ENCODE assay signal across 8 cellular contexts in the genomic region with DNA sequence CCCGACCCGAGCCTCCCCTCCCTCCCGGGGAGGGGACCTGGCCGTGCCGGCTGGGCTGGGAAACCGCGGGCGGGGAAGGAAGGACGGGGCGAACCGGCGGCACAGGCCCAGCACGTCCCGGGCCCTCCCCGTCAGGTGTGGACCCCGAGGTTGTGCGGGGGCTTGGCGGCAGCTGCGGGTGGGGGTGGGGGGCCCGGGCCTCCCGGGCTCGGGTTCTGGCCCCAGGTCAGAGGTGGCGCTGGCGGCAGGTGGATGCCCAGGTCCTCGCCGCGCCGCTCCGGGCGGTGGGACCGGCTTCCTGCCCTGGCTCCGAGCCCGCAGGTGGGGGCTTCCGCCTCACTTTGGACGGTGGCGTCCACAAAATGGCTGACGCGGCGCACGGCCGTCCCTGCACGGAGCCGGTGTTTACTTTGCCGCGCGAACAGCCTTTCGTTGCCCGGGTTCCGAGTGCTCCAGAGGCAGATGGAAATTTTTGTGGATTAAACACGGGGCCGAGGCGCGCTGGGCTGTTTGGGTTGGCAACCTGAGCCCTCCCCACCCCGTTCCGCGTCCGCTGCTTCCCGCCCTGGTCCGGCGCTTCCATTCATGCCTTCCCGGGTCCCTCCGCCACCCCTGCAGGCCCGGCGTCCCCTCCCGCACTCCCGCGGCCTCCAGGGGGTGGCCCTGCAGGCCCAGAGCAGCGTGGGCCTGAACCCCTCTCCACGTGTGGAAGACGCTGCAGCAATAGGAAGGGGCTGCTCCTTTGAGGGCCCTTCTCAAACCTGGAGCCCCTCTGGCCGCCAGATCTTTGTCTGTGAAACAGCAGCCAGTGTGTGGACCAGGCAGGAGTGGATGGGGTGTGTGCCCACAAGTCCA.
DNase-seq lines count a peak whose midpoint lies in the region; ATAC-seq and TF ChIP-seq lines count a peak whose summit lies in the region.

No MANE protein-coding gene starts in this region.

- no peak overlapping the region for H4K8ac ChIP-seq in trophoblast cell (ENCODE audit: low read depth, low read length)

- no peak overlapping the region for H2AFZ ChIP-seq in trophoblast cell (ENCODE audit: insufficient read depth, low read length, poor library complexity)

- H2BK5ac ChIP-seq in trophoblast cell (ENCODE audit: low read depth, low read length, poor library complexity), result no peak overlapping the region

- TF ChIP-seq EP300 in gastroesophageal sphincter (IDR thresholded peaks at IDR 0.05), result no peak

- no peak overlapping the region for H3K4ac ChIP-seq in trophoblast cell (ENCODE audit: low read depth, low read length)

- H3K4me1 ChIP-seq in BLaER1 (peaks cover 96% of the 10 kb centered on the region), gastroesophageal sphincter (peaks cover 0 to 30% (median 13%) of the 10 kb centered on the region in 3 donors), trophoblast cell (ENCODE audit: control insufficient read depth in 1 of 2, insufficient read depth in 2 of 2, low read length in 2 of 2) (peaks cover 8% of the 10 kb centered on the region in 2 experiments)

- peak overlapping the region; percentile 44 for H3K27ac ChIP-seq in BLaER1
- peak overlapping the region in 3 of 4 donors; percentile 64 to 83 (median 75) for H3K27ac ChIP-seq in gastroesophageal sphincter
- H3K27ac ChIP-seq in trophoblast cell (ENCODE audit: low read depth, low read length), result no peak overlapping the region

- no peaks in the 10 kb centered on the region for H3K4me1 Mint-ChIP-seq in activated CD8-positive, alpha-beta memory T cell treated with anti-CD3 and anti-CD28 coated beads, Interleukin-2, amount 10 ng/mL, durations not matched to agents 7 days and 5 days

- no peak overlapping the region for H3K18ac ChIP-seq in trophoblast cell (ENCODE audit: low read length)

- no peak overlapping the region for H4K12ac ChIP-seq in trophoblast cell (ENCODE audit: low read depth, low read length)

- H3K79me2 ChIP-seq in trophoblast cell (ENCODE audit: control insufficient read depth, insufficient read depth, low read length, poor library complexity), result no peaks in the 10 kb centered on the region

- H3K36me3 ChIP-seq in BLaER1 (no peaks in the 10 kb centered on the region), gastroesophageal sphincter (no peaks in the 10 kb centered on the region), trophoblast cell (ENCODE audit: control insufficient read depth in 1 of 2, insufficient read depth in 2 of 2, low read length in 2 of 2) (no peaks in the 10 kb centered on the region)

- H3K36me3 Mint-ChIP-seq in activated CD8-positive, alpha-beta memory T cell treated with anti-CD3 and anti-CD28 coated beads, Interleukin-2, amount 10 ng/mL, durations not matched to agents 7 days and 5 days, result no peaks in the 10 kb centered on the region

- TF ChIP-seq POLR2A in gastroesophageal sphincter (IDR thresholded peaks at IDR 0.05), result no peak

- no peaks in the 10 kb centered on the region for H3K9me3 Mint-ChIP-seq in activated CD8-positive, alpha-beta memory T cell treated with anti-CD3 and anti-CD28 coated beads, Interleukin-2, amount 10 ng/mL, durations not matched to agents 7 days and 5 days (ENCODE audit: low read depth)

- H2AK5ac ChIP-seq in trophoblast cell (ENCODE audit: low read length), result no peak overlapping the region

- no peak overlapping the region for H2BK12ac ChIP-seq in trophoblast cell (ENCODE audit: low read length)

- 5% methylated on average over 4 of the region's 71 CpGs; no CpG with 5 or more reads in 1 of the 2 donors for WGBS in gastroesophageal sphincter (ENCODE audit: low coverage in 1 of 2), 2 donors
- WGBS in trophoblast cell (ENCODE audit: extremely low coverage, insufficient coverage, insufficient read length), result no CpG with 5 or more reads among the region's 71 CpGs

- peak overlapping the region; percentile 61; the same call in 1 of the 2 replicates for H3K9ac ChIP-seq in BLaER1
- H3K9ac ChIP-seq in trophoblast cell (ENCODE audit: low read length), result no peak overlapping the region

- no peak overlapping the region for H3K23ac ChIP-seq in trophoblast cell (ENCODE audit: low read length)

- no peak overlapping the region for H3K27ac Mint-ChIP-seq in activated CD8-positive, alpha-beta memory T cell treated with anti-CD3 and anti-CD28 coated beads, Interleukin-2, amount 10 ng/mL, durations not matched to agents 7 days and 5 days

- CTCF ChIA-PET in activated CD8-positive, alpha-beta memory T cell treated with anti-CD3 and anti-CD28 coated beads, Interleukin-2, amount 10 ng/mL, durations not matched to agents 7 days and 5 days (lab: Charles Lee), result interaction anchor here (1.5 kb wide), 1 partner anchor 101 kb away, joined by 4 read pairs; no protein-coding TSS in a partner anchor

- peak in 1 of 4 experiments; percentile 11 for TF ChIP-seq CTCF in gastroesophageal sphincter (IDR thresholded peaks at IDR 0.05)

- H3K27me3 Mint-ChIP-seq in activated CD8-positive, alpha-beta memory T cell treated with anti-CD3 and anti-CD28 coated beads, Interleukin-2, amount 10 ng/mL, durations not matched to agents 7 days and 5 days, result peaks cover 7% of the 10 kb centered on the region

- H4K20me1 ChIP-seq in BLaER1, result no peaks in the 10 kb centered on the region

- H3K14ac ChIP-seq in trophoblast cell (ENCODE audit: low read length), result no peak overlapping the region

- no peaks in the 10 kb centered on the region; the same call in 1 of the 2 replicates for H3K27me3 ChIP-seq in BLaER1
- no peaks in the 10 kb centered on the region for H3K27me3 ChIP-seq in gastroesophageal sphincter
- H3K27me3 ChIP-seq in trophoblast cell (ENCODE audit: insufficient read depth, low read length), result no peaks in the 10 kb centered on the region

- peak overlapping the region; percentile 26 for H3K4me3 Mint-ChIP-seq in activated CD8-positive, alpha-beta memory T cell treated with anti-CD3 and anti-CD28 coated beads, Interleukin-2, amount 10 ng/mL, durations not matched to agents 7 days and 5 days

- no peak overlapping the region for H2BK120ac ChIP-seq in trophoblast cell (ENCODE audit: insufficient read depth, low read length, poor library complexity)

- ATAC-seq in activated CD8-positive, alpha-beta memory T cell treated with anti-CD3 and anti-CD28 coated beads, Interleukin-2, amount 10 ng/mL, durations not matched to agents 7 days and 5 days, result peak; percentile 47
- peak; percentile 59 for ATAC-seq in gastroesophageal sphincter

- H3K79me1 ChIP-seq in trophoblast cell (ENCODE audit: low read length), result no peaks in the 10 kb centered on the region

- 0 out of 2 replicates have a peak, but pooled peaks cover 4% of the 10 kb centered on the region for H3K9me3 ChIP-seq in BLaER1
- H3K9me3 ChIP-seq in gastroesophageal sphincter, result no peaks in the 10 kb centered on the region
- peaks cover 7% of the 10 kb centered on the region for H3K9me3 ChIP-seq in trophoblast cell (ENCODE audit: insufficient read depth, low read depth, low read length)

- H3K4me2 ChIP-seq in BLaER1, result peak overlapping the region; percentile 99
- peak overlapping the region; percentile 20 for H3K4me2 ChIP-seq in trophoblast cell (ENCODE audit: low read length)

- no peak overlapping the region for H4K91ac ChIP-seq in trophoblast cell (ENCODE audit: low read depth, low read length)

- DNase-seq in activated CD8-positive, alpha-beta memory T cell treated with anti-CD3 and anti-CD28 coated beads, Interleukin-2, amount 10 ng/mL, durations not matched to agents 7 days and 5 days, result no peak
- DNase-seq in trophoblast cell, result no peak
- DNase-seq in germinal center (ENCODE audit: low spot score), result no peak
- DNase-seq in NOMO-1 (lab: John Stamatoyannopoulos, UW; ENCODE audit: unreplicated experiment in 2 of 2), result no peak
- no peak for DNase-seq in nucleus accumbens (lab: John Stamatoyannopoulos, UW)
- DNase-seq in medulla oblongata (ENCODE audit: extremely low spot score), result no peak

- H3K4me3 ChIP-seq in BLaER1, result peak overlapping the region; percentile 36; the same call in 1 of the 2 replicates
- peak overlapping the region; percentile 33 to 57 for H3K4me3 ChIP-seq in gastroesophageal sphincter
- no peak overlapping the region for H3K4me3 ChIP-seq in trophoblast cell (ENCODE audit: low read depth, low read length)
